In the genomic region with DNA sequence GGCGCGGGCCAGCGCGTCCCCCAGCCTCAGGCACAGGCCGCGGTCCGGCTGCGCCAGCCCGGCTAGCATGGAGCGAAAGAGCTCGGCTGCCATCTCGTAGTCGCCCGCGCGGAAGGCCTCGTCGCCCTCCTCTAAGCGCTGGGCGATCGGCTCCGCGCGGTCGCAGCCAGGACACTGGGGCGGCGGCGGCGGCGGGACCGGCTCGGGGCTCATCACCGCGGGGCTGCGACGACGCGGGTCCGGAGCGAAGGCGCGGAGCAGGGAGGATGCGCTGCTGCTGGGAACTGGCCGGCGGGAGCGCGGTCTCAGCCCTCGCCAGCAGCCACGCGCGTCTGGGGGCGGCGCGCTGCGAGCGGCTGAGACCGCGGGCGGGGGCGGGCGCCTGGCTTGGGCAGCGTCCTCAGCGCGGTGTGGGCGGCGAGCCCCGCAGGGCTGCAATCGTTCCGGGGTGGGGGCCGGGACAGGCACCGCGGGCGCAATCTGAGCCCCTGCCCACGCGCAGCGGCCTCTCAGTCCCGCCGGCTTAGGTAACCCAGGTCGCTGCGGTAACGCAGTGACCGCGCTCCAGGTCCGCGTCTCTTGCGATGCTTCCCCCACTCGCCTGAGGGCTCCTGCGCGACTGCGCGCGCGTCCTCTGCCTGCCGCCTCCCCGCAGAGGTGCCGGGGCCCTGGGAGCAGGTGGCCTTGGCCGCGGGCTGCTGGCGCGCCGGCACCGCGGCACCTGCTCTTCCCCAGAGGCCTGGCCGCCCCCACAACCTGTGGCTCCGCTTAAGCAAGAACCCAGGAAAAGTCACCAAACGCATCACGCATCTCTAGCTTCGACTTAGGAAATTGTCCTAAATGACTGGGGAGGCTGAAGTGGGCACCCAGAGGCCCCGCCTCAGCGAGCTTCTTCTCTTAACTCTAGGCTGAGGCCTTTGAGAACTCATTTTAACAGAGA, we compare ENCODE assay signal across 1 cellular context.
TF ChIP-seq lines count a peak whose summit lies in the region.

A gene (minus strand): TSS at position 621 of the 940 bp plus-strand sequence. CDS start 408 bp downstream, at position 213.

TF ChIP-seq in HEK293, 187 proteins besides CTCF, POLR2A, EP300 and RAD21 (continued from another document and continues in another):
- TF ChIP-seq, protein P1, sequence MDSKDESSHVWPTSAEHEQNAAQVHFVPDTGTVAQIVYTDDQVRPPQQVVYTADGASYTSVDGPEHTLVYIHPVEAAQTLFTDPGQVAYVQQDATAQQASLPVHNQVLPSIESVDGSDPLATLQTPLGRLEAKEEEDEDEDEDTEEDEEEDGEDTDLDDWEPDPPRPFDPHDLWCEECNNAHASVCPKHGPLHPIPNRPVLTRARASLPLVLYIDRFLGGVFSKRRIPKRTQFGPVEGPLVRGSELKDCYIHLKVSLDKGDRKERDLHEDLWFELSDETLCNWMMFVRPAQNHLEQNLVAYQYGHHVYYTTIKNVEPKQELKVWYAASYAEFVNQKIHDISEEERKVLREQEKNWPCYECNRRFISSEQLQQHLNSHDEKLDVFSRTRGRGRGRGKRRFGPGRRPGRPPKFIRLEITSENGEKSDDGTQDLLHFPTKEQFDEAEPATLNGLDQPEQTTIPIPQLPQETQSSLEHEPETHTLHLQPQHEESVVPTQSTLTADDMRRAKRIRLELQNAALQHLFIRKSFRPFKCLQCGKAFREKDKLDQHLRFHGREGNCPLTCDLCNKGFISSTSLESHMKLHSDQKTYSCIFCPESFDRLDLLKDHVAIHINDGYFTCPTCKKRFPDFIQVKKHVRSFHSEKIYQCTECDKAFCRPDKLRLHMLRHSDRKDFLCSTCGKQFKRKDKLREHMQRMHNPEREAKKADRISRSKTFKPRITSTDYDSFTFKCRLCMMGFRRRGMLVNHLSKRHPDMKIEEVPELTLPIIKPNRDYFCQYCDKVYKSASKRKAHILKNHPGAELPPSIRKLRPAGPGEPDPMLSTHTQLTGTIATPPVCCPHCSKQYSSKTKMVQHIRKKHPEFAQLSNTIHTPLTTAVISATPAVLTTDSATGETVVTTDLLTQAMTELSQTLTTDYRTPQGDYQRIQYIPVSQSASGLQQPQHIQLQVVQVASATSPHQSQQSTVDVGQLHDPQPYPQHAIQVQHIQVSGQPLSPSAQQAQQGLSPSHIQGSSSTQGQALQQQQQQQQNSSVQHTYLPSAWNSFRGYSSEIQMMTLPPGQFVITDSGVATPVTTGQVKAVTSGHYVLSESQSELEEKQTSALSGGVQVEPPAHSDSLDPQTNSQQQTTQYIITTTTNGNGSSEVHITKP (tag by site-specific recombination; IDR thresholded peaks at IDR 0.05), result peak; percentile 45
- TF ChIP-seq, protein P2, sequence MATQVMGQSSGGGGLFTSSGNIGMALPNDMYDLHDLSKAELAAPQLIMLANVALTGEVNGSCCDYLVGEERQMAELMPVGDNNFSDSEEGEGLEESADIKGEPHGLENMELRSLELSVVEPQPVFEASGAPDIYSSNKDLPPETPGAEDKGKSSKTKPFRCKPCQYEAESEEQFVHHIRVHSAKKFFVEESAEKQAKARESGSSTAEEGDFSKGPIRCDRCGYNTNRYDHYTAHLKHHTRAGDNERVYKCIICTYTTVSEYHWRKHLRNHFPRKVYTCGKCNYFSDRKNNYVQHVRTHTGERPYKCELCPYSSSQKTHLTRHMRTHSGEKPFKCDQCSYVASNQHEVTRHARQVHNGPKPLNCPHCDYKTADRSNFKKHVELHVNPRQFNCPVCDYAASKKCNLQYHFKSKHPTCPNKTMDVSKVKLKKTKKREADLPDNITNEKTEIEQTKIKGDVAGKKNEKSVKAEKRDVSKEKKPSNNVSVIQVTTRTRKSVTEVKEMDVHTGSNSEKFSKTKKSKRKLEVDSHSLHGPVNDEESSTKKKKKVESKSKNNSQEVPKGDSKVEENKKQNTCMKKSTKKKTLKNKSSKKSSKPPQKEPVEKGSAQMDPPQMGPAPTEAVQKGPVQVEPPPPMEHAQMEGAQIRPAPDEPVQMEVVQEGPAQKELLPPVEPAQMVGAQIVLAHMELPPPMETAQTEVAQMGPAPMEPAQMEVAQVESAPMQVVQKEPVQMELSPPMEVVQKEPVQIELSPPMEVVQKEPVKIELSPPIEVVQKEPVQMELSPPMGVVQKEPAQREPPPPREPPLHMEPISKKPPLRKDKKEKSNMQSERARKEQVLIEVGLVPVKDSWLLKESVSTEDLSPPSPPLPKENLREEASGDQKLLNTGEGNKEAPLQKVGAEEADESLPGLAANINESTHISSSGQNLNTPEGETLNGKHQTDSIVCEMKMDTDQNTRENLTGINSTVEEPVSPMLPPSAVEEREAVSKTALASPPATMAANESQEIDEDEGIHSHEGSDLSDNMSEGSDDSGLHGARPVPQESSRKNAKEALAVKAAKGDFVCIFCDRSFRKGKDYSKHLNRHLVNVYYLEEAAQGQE (tag by site-specific recombination; IDR thresholded peaks at IDR 0.05), result no peak
- TF ChIP-seq ZNF747 (tag by site-specific recombination; IDR thresholded peaks at IDR 0.05), result no peak
- TF ChIP-seq, protein P3, sequence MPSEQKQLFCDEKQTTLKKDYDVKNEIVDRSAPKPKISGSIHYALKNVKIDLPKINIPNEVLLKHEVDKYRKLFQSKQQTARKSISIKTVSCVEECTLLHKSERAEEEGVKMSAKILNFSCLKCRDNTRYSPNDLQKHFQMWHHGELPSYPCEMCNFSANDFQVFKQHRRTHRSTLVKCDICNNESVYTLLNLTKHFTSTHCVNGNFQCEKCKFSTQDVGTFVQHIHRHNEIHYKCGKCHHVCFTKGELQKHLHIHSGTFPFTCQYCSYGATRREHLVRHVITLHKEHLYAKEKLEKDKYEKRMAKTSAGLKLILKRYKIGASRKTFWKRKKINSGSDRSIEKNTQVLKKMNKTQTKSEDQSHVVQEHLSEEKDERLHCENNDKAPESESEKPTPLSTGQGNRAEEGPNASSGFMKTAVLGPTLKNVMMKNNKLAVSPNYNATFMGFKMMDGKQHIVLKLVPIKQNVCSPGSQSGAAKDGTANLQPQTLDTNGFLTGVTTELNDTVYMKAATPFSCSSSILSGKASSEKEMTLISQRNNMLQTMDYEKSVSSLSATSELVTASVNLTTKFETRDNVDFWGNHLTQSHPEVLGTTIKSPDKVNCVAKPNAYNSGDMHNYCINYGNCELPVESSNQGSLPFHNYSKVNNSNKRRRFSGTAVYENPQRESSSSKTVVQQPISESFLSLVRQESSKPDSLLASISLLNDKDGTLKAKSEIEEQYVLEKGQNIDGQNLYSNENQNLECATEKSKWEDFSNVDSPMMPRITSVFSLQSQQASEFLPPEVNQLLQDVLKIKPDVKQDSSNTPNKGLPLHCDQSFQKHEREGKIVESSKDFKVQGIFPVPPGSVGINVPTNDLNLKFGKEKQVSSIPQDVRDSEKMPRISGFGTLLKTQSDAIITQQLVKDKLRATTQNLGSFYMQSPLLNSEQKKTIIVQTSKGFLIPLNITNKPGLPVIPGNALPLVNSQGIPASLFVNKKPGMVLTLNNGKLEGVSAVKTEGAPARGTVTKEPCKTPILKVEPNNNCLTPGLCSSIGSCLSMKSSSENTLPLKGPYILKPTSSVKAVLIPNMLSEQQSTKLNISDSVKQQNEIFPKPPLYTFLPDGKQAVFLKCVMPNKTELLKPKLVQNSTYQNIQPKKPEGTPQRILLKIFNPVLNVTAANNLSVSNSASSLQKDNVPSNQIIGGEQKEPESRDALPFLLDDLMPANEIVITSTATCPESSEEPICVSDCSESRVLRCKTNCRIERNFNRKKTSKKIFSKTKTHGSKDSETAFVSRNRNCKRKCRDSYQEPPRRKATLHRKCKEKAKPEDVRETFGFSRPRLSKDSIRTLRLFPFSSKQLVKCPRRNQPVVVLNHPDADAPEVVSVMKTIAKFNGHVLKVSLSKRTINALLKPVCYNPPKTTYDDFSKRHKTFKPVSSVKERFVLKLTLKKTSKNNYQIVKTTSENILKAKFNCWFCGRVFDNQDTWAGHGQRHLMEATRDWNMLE (tag by site-specific recombination; conservative IDR thresholded peaks at IDR 0.05; ENCODE audit: low read depth), result no peak
- no peak for TF ChIP-seq ZNF843 (tag by site-specific recombination; IDR thresholded peaks at IDR 0.05)
- no peak for TF ChIP-seq ZNF350 (tag by site-specific recombination; IDR thresholded peaks at IDR 0.05)
- TF ChIP-seq ZFHX2 (tag by site-specific recombination; conservative IDR thresholded peaks at IDR 0.05), result peak; percentile 95
- TF ChIP-seq ZNF660 (tag by site-specific recombination; IDR thresholded peaks at IDR 0.05), result no peak
- TF ChIP-seq, protein P4, sequence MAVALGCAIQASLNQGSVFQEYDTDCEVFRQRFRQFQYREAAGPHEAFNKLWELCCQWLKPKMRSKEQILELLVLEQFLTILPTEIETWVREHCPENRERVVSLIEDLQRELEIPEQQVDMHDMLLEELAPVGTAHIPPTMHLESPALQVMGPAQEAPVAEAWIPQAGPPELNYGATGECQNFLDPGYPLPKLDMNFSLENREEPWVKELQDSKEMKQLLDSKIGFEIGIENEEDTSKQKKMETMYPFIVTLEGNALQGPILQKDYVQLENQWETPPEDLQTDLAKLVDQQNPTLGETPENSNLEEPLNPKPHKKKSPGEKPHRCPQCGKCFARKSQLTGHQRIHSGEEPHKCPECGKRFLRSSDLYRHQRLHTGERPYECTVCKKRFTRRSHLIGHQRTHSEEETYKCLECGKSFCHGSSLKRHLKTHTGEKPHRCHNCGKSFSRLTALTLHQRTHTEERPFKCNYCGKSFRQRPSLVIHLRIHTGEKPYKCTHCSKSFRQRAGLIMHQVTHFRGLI (tag by site-specific recombination; IDR thresholded peaks at IDR 0.05), result no peak
- no peak for TF ChIP-seq HOXC10 (CRISPR knock-in tag; IDR thresholded peaks at IDR 0.05)
- no peak for TF ChIP-seq ZNF558 (tag by site-specific recombination; IDR thresholded peaks at IDR 0.05)
- no peak for TF ChIP-seq SALL2 (tag by site-specific recombination; IDR thresholded peaks at IDR 0.05; ENCODE audit: borderline replicate concordance)
- TF ChIP-seq, protein P5, sequence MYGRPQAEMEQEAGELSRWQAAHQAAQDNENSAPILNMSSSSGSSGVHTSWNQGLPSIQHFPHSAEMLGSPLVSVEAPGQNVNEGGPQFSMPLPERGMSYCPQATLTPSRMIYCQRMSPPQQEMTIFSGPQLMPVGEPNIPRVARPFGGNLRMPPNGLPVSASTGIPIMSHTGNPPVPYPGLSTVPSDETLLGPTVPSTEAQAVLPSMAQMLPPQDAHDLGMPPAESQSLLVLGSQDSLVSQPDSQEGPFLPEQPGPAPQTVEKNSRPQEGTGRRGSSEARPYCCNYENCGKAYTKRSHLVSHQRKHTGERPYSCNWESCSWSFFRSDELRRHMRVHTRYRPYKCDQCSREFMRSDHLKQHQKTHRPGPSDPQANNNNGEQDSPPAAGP (tag by site-specific recombination; IDR thresholded peaks at IDR 0.05), result no peak
- no peak for TF ChIP-seq ZNF510 (tag by site-specific recombination; IDR thresholded peaks at IDR 0.05; ENCODE audit: insufficient replicate concordance)
- TF ChIP-seq ZNF211 (tag by site-specific recombination; IDR thresholded peaks at IDR 0.05; ENCODE audit: low read depth), result no peak
- TF ChIP-seq KLF16 (tag by site-specific recombination; IDR thresholded peaks at IDR 0.05), result no peak
- TF ChIP-seq, protein P6, sequence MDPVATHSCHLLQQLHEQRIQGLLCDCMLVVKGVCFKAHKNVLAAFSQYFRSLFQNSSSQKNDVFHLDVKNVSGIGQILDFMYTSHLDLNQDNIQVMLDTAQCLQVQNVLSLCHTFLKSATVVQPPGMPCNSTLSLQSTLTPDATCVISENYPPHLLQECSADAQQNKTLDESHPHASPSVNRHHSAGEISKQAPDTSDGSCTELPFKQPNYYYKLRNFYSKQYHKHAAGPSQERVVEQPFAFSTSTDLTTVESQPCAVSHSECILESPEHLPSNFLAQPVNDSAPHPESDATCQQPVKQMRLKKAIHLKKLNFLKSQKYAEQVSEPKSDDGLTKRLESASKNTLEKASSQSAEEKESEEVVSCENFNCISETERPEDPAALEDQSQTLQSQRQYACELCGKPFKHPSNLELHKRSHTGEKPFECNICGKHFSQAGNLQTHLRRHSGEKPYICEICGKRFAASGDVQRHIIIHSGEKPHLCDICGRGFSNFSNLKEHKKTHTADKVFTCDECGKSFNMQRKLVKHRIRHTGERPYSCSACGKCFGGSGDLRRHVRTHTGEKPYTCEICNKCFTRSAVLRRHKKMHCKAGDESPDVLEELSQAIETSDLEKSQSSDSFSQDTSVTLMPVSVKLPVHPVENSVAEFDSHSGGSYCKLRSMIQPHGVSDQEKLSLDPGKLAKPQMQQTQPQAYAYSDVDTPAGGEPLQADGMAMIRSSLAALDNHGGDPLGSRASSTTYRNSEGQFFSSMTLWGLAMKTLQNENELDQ (tag by site-specific recombination; IDR thresholded peaks at IDR 0.05; ENCODE audit: low read depth), result no peak
- TF ChIP-seq YY1 (tag by site-specific recombination; IDR thresholded peaks at IDR 0.05), result no peak
- TF ChIP-seq ZNF501 (tag by site-specific recombination; IDR thresholded peaks at IDR 0.05), result no peak
- TF ChIP-seq, protein P7, sequence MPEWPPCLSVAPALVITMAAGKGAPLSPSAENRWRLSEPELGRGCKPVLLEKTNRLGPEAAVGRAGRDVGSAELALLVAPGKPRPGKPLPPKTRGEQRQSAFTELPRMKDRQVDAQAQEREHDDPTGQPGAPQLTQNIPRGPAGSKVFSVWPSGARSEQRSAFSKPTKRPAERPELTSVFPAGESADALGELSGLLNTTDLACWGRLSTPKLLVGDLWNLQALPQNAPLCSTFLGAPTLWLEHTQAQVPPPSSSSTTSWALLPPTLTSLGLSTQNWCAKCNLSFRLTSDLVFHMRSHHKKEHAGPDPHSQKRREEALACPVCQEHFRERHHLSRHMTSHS (tag by site-specific recombination; IDR thresholded peaks at IDR 0.05), result no peak
- TF ChIP-seq, protein P8, sequence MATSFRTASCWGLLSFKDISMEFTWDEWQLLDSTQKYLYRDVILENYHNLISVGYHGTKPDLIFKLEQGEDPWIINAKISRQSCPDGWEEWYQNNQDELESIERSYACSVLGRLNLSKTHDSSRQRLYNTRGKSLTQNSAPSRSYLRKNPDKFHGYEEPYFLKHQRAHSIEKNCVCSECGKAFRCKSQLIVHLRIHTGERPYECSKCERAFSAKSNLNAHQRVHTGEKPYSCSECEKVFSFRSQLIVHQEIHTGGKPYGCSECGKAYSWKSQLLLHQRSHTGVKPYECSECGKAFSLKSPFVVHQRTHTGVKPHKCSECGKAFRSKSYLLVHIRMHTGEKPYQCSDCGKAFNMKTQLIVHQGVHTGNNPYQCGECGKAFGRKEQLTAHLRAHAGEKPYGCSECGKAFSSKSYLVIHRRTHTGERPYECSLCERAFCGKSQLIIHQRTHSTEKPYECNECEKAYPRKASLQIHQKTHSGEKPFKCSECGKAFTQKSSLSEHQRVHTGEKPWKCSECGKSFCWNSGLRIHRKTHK (tag by site-specific recombination; IDR thresholded peaks at IDR 0.05), result no peak
- TF ChIP-seq RBAK (tag by site-specific recombination; IDR thresholded peaks at IDR 0.05), result no peak
- TF ChIP-seq, protein P9, sequence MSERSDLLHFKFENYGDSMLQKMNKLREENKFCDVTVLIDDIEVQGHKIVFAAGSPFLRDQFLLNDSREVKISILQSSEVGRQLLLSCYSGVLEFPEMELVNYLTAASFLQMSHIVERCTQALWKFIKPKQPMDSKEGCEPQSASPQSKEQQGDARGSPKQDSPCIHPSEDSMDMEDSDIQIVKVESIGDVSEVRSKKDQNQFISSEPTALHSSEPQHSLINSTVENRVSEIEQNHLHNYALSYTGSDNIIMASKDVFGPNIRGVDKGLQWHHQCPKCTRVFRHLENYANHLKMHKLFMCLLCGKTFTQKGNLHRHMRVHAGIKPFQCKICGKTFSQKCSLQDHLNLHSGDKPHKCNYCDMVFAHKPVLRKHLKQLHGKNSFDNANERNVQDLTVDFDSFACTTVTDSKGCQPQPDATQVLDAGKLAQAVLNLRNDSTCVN (tag by site-specific recombination; optimal IDR thresholded peaks at IDR 0.05), result peak; percentile 86
- TF ChIP-seq SCRT1 (tag by site-specific recombination; IDR thresholded peaks at IDR 0.05; ENCODE audit: borderline replicate concordance), result 0 out of 2 replicates have a peak, but pooled peaks have one; percentile 20
- peak; percentile 64 for TF ChIP-seq EGR2 (tag by site-specific recombination; IDR thresholded peaks at IDR 0.05; ENCODE audit: low read depth)
- no peak for TF ChIP-seq ZNF423 (tag by site-specific recombination; IDR thresholded peaks at IDR 0.05)
- TF ChIP-seq GLI2 (tag by site-specific recombination; IDR thresholded peaks at IDR 0.05; ENCODE audit: borderline replicate concordance, low read depth), result no peak
- no peak for TF ChIP-seq ZNF626 (tag by site-specific recombination; IDR thresholded peaks at IDR 0.05)
- no peak for TF ChIP-seq ZBTB17 (tag by site-specific recombination; IDR thresholded peaks at IDR 0.05)
